8 cellular contexts compared by ENCODE assay signal in the genomic region with DNA sequence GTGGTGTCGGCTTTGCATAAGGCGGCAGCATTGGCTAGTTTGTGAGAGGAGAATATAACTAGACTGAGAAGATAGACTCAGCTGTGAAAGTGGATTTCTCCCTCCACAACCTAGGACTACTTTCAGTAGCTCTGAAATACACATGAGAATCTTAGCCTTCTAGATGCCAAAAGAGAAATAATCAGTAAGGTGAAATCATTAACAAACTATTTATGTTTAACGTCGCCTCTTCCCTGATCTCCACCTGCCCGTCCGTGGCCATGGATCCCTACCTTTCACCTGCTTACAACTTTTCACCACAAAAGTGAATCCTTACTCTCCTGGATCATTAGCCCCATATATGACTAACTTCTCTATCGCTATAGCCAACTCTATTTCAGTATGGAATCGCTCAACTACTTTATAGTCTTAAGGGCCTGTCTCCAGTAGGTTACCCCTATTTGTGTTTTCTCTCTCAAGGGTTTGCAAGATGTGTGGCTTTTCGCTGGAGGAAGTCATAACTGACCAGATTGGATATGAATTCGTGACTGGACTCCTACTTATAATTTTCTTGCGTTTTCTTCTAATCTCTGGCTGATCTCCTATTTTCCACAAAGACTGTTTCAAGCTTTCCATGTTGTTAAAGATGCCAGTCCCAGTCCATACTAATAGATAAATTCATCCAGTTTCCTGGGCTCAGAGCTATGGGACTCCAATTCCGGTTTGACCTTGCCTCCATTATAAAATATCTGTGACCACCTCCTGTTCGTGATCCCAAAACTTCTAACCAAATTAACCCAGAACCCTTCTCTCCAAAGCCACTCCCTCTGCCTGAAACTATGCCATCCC. TPM values are rescaled to one million over a fixed set of nuclear protein-coding genes. Genes with fewer than 3 reads are reported as not detected.
A peak's percentile ranks its signal among the peaks of the same experiment; 100 is the strongest.
DNase-seq lines count a peak whose midpoint lies in the region; ATAC-seq, FAIRE-seq and TF ChIP-seq lines count a peak whose summit lies in the region.

No MANE protein-coding gene starts in this region.

- H3K79me2 ChIP-seq in PC-9 (ENCODE audit: low read depth) (peaks cover 35% of the 10 kb centered on the region), H1 (ENCODE audit: control insufficient read depth in 1 of 2, insufficient read depth in 2 of 2, low read length in 2 of 2) (peaks cover 10 to 28% of the 10 kb centered on the region in 2 experiments)

- H2AFZ ChIP-seq in PC-9 (peak overlapping the region; percentile 94), H1 (ENCODE audit: low read length) (peak overlapping the region; percentile 60)

- peak overlapping the region; percentile 37 for H4K91ac ChIP-seq in H1 (replicated peaks; ENCODE audit: insufficient read length, low read length)

- ATAC-seq in activated CD8-positive, alpha-beta memory T cell treated with anti-CD3 and anti-CD28 coated beads, Interleukin-2, amount 10 ng/mL, durations not matched to agents 7 days and 5 days, result no peak
- no peak for ATAC-seq in natural killer cell treated with Interleukin-12 subunit alpha and Interleukin-12 subunit beta and Interleukin-15 and Interleukin-18, amount 100 ng/mL, for 72 hours
- ATAC-seq in GM19467 (IDR thresholded peaks at IDR 0.05; ENCODE audit: unreplicated experiment), result no peak
- ATAC-seq in GM19452 (IDR thresholded peaks at IDR 0.05; ENCODE audit: unreplicated experiment), result no peak

- no peak for DNase-seq in activated CD8-positive, alpha-beta memory T cell treated with anti-CD3 and anti-CD28 coated beads, Interleukin-2, amount 10 ng/mL, durations not matched to agents 7 days and 5 days
- DNase-seq in activated CD8-positive, alpha-beta memory T cell treated with anti-CD3 and anti-CD28 coated beads, Interleukin-2, amount 50 U/mL, for 4 hours, result no peak
- DNase-seq in PC-9 (peak in 1 of 2 experiments; percentile 71), H1 (ENCODE audit: low read depth in 1 of 2, low spot score in 2 of 2) (no peak)
- no peak for DNase-seq in natural killer cell treated with Interleukin-12 subunit alpha and Interleukin-12 subunit beta and Interleukin-15 and Interleukin-18, amount 100 ng/mL, for 72 hours (ENCODE audit: low spot score)
- DNase-seq in stimulated activated CD4-positive, alpha-beta T cell treated with anti-CD3 and anti-CD28 coated beads, Interleukin-12 subunit alpha, Interleukin-12 subunit beta, amount 100 ng/mL, for 4 hours, result no peak

- intact Hi-C loops in PC-9 (cut with micrococcal nuclease; ENCODE audit: unreplicated experiment), result loop anchor here (2.0 to 5.0 kb wide), 8 partner anchors 65 to 1194 kb away; a partner anchor contains a TSS

- no peaks in the 10 kb centered on the region for H3K9me2 ChIP-seq in PC-9 (ENCODE audit: insufficient read depth)

- H3K23ac ChIP-seq in H1 (ENCODE audit: insufficient read length), result no peak overlapping the region

- peaks cover 8% of the 10 kb centered on the region for H3K23me2 ChIP-seq in H1 (ENCODE audit: low read depth, low read length)

- H3K27me3 Mint-ChIP-seq in activated CD8-positive, alpha-beta memory T cell treated with anti-CD3 and anti-CD28 coated beads, Interleukin-2, amount 10 ng/mL, durations not matched to agents 7 days and 5 days, result no peaks in the 10 kb centered on the region
- H3K27me3 Mint-ChIP-seq in natural killer cell treated with Interleukin-12 subunit alpha and Interleukin-12 subunit beta and Interleukin-15 and Interleukin-18, amount 100 ng/mL, for 72 hours, result no peaks in the 10 kb centered on the region

- no peak for TF ChIP-seq RAD21 in H1 (IDR thresholded peaks at IDR 0.05 in 1 of 2, conservative IDR thresholded peaks at IDR 0.05 in 1 of 2; ENCODE audit: low read depth in 2 of 2, low read length in 2 of 2)

- H3K79me1 ChIP-seq in H1 (ENCODE audit: low read depth, low read length), result no peaks in the 10 kb centered on the region

- H2BK12ac ChIP-seq in H1 (ENCODE audit: low read depth, low read length), result peak overlapping the region; percentile 13

- H3K4me2 ChIP-seq in PC-9, result peak overlapping the region; percentile 92
- H3K4me2 ChIP-seq in H1 (ENCODE audit: insufficient read depth in 1 of 2, low read depth in 2 of 2, low read length in 2 of 2), result peak overlapping the region; percentile 81 to 84

- H2BK20ac ChIP-seq in H1 (ENCODE audit: low read length), result no peak overlapping the region

- H3K36me3 Mint-ChIP-seq in activated CD8-positive, alpha-beta memory T cell treated with anti-CD3 and anti-CD28 coated beads, Interleukin-2, amount 10 ng/mL, durations not matched to agents 7 days and 5 days, result peaks cover 2% of the 10 kb centered on the region
- no peaks in the 10 kb centered on the region for H3K36me3 Mint-ChIP-seq in natural killer cell treated with Interleukin-12 subunit alpha and Interleukin-12 subunit beta and Interleukin-15 and Interleukin-18, amount 100 ng/mL, for 72 hours

- peaks cover 27% of the 10 kb centered on the region for H3F3A ChIP-seq in PC-9 (ENCODE audit: insufficient read depth, low read depth)

- H2BK5ac ChIP-seq in H1 (ENCODE audit: low read depth, low read length), result peak overlapping the region; percentile 80

- H3K27ac ChIP-seq in PC-9, result peak overlapping the region; percentile 90
- peak overlapping the region; percentile 96 for H3K27ac ChIP-seq in H1 (ENCODE audit: low read depth, low read length)

- peak overlapping the region; percentile 91 for H3K27ac Mint-ChIP-seq in activated CD8-positive, alpha-beta memory T cell treated with anti-CD3 and anti-CD28 coated beads, Interleukin-2, amount 10 ng/mL, durations not matched to agents 7 days and 5 days
- H3K27ac Mint-ChIP-seq in natural killer cell treated with Interleukin-12 subunit alpha and Interleukin-12 subunit beta and Interleukin-15 and Interleukin-18, amount 100 ng/mL, for 72 hours, result peak overlapping the region; percentile 89 to 96

- H3K56ac ChIP-seq in H1 (replicated peaks; ENCODE audit: insufficient read length, low read depth, low read length), result peak overlapping the region; percentile 63

- no peak for FAIRE-seq in H1 (lab: Jason Lieb, UNC)

- H3K4me3 Mint-ChIP-seq in activated CD8-positive, alpha-beta memory T cell treated with anti-CD3 and anti-CD28 coated beads, Interleukin-2, amount 10 ng/mL, durations not matched to agents 7 days and 5 days, result peak overlapping the region; percentile 80
- peak overlapping the region; percentile 87 for H3K4me3 Mint-ChIP-seq in natural killer cell treated with Interleukin-12 subunit alpha and Interleukin-12 subunit beta and Interleukin-15 and Interleukin-18, amount 100 ng/mL, for 72 hours

- no peak for TF ChIP-seq POLR2A in H1 (IDR thresholded peaks at IDR 0.05; ENCODE audit: control extremely low read depth in 1 of 2, low read depth in 2 of 2, low read length in 2 of 2)

- TF ChIP-seq EP300 in H1 (IDR thresholded peaks at IDR 0.05; ENCODE audit: borderline replicate concordance in 1 of 2, low read depth in 2 of 2, low read length in 2 of 2), result no peak

- CTCF ChIA-PET in activated CD8-positive, alpha-beta memory T cell treated with anti-CD3 and anti-CD28 coated beads, Interleukin-2, amount 10 ng/mL, durations not matched to agents 7 days and 5 days (lab: Charles Lee), result interaction anchor here (0.8 to 9.5 kb wide), 41 partner anchors 13 to 682 kb away, joined by 3 to 171 read pairs (median 6); a partner anchor contains a TSS
- CTCF ChIA-PET in PC-9 (lab: Charles Lee), result interaction anchor here (0.6 to 2.2 kb wide), 11 partner anchors 109 to 678 kb away, joined by 3 to 47 read pairs (median 7); a partner anchor contains a TSS
- CTCF ChIA-PET in H1 (lab: Charles Lee; ENCODE audit: partially characterized antibody), result interaction anchor here (0.6 to 2.0 kb wide), 26 partner anchors 10 to 425 kb away, joined by 3 to 22 read pairs (median 4); a partner anchor contains a TSS

- H3K27me3 ChIP-seq in PC-9 (ENCODE audit: insufficient read depth, low read depth) (no peaks in the 10 kb centered on the region), H1 (replicated peaks in 1 of 4; ENCODE audit: control insufficient read depth in 3 of 4, extremely low read depth in 1 of 4, insufficient read depth in 3 of 4, low read length in 3 of 4) (no peaks in the 10 kb centered on the region)

- H3K4me3 ChIP-seq in PC-9 (peak overlapping the region; percentile 70), H1 (ENCODE audit: extremely low read depth in 1 of 4, insufficient read depth in 2 of 4, low read depth in 3 of 4, low read length in 4 of 4) (peak overlapping the region; percentile 78 to 90 (median 82))

- 56% methylated on average over 13 of the region's 13 CpGs; no CpG with 5 or more reads in 1 of the 2 experiments for WGBS in H1 (ENCODE audit: extremely low coverage in 1 of 2, insufficient coverage in 1 of 2, insufficient read length in 1 of 2, insufficient replicate concordance in 2 of 2, low coverage in 1 of 2, low lambda C conversion rate in 2 of 2, missing lambda C conversion rate in 1 of 2), 2 experiments

- H4K20me1 ChIP-seq in PC-9 (ENCODE audit: insufficient read depth) (no peaks in the 10 kb centered on the region), H1 (replicated peaks in 1 of 2; ENCODE audit: control insufficient read depth in 1 of 2, insufficient read depth in 2 of 2, low read length in 2 of 2) (no peaks in the 10 kb centered on the region)

- peak overlapping the region; percentile 88 for H3K18ac ChIP-seq in H1 (ENCODE audit: extremely low read depth, low read length)

- peak overlapping the region; percentile 97; the same call in 1 of the 2 replicates for H4K8ac ChIP-seq in H1 (ENCODE audit: extremely low read depth, insufficient read depth, low read length)

- H2AK5ac ChIP-seq in H1 (ENCODE audit: low read depth, low read length), result no peak overlapping the region

- no peak overlapping the region for H2BK120ac ChIP-seq in H1 (replicated peaks; ENCODE audit: low read depth, low read length)

- H3K4me1 ChIP-seq in PC-9 (replicated peaks; ENCODE audit: insufficient read depth) (peaks cover 36% of the 10 kb centered on the region), H1 (replicated peaks in 1 of 4; ENCODE audit: control insufficient read depth in 3 of 4, insufficient read depth in 4 of 4, low read length in 3 of 4) (peaks cover 3 to 16% (median 7%) of the 10 kb centered on the region in 4 experiments; a peak in 5 of 7 replicates)

- H3K9me3 Mint-ChIP-seq in activated CD8-positive, alpha-beta memory T cell treated with anti-CD3 and anti-CD28 coated beads, Interleukin-2, amount 10 ng/mL, durations not matched to agents 7 days and 5 days (ENCODE audit: low read depth), result no peaks in the 10 kb centered on the region
- H3K9me3 Mint-ChIP-seq in natural killer cell treated with Interleukin-12 subunit alpha and Interleukin-12 subunit beta and Interleukin-15 and Interleukin-18, amount 100 ng/mL, for 72 hours, result no peaks in the 10 kb centered on the region

- H3K9ac ChIP-seq in H1 (replicated peaks in 1 of 4; ENCODE audit: extremely low read depth in 1 of 4, low read depth in 3 of 4, low read length in 3 of 4), result peak overlapping the region; percentile 92 to 95 (median 94)

- H3K9me3 ChIP-seq in PC-9 (ENCODE audit: insufficient read depth, low read depth) (no peaks in the 10 kb centered on the region), H1 (ENCODE audit: insufficient read depth in 2 of 2, low read depth in 1 of 2, low read length in 1 of 2) (no peaks in the 10 kb centered on the region)

- H3K4ac ChIP-seq in H1 (replicated peaks; ENCODE audit: insufficient read length, low read depth, low read length), result peak overlapping the region; percentile 9

- H2BK15ac ChIP-seq in H1 (ENCODE audit: low read length), result 0 out of 2 replicates have a peak overlapping the region, but pooled peaks have one; percentile 88

- H4K5ac ChIP-seq in H1 (ENCODE audit: insufficient read length, low read depth, low read length), result peak overlapping the region; percentile 87

- peaks cover 36% of the 10 kb centered on the region for H3K4me1 Mint-ChIP-seq in activated CD8-positive, alpha-beta memory T cell treated with anti-CD3 and anti-CD28 coated beads, Interleukin-2, amount 10 ng/mL, durations not matched to agents 7 days and 5 days
- peaks cover 42 to 50% of the 10 kb centered on the region in 2 donors for H3K4me1 Mint-ChIP-seq in natural killer cell treated with Interleukin-12 subunit alpha and Interleukin-12 subunit beta and Interleukin-15 and Interleukin-18, amount 100 ng/mL, for 72 hours (ENCODE audit: low read depth in 2 of 2)

- TSS peak; percentile 73 for BruUV-seq in PC-9 (replicated peaks; lab: Mats Ljungman, UMichigan)

- no peak for TF ChIP-seq CTCF in PC-9 (conservative IDR thresholded peaks at IDR 0.05)
- TF ChIP-seq CTCF in H1 (IDR thresholded peaks at IDR 0.05; ENCODE audit: control extremely low read depth in 1 of 3, insufficient read depth in 1 of 3, low read depth in 1 of 3, low read length in 3 of 3), result no peak

- POLR2A ChIA-PET in PC-9 (lab: Charles Lee; ENCODE audit: unreplicated experiment) (interaction anchor here (0.5 to 1.8 kb wide), 7 partner anchors 28 to 371 kb away, joined by 3 to 25 read pairs (median 5); a partner anchor contains a TSS), H1 (lab: Charles Lee; ENCODE audit: partially characterized antibody) (interaction anchor here (0.6 to 2.1 kb wide), 29 partner anchors 11 to 558 kb away, joined by 3 to 39 read pairs (median 4); a partner anchor contains a TSS)

- H3K14ac ChIP-seq in H1 (ENCODE audit: insufficient read length), result no peak overlapping the region

- H3K36me3 ChIP-seq in PC-9 (ENCODE audit: low read depth), result no peaks in the 10 kb centered on the region
- no peaks in the 10 kb centered on the region for H3K36me3 ChIP-seq in H1 (ENCODE audit: control insufficient read depth in 2 of 4, insufficient read depth in 4 of 4, low read length in 3 of 4)

RNA-seq across cellular contexts. Expression of a gene that starts 1.1 kb away (rescaled TPM):
- total RNA-seq in activated CD8-positive, alpha-beta memory T cell treated with anti-CD3 and anti-CD28 coated beads, Interleukin-2, amount 10 ng/mL, durations not matched to agents 7 days and 5 days, result 10 to 100 TPM; 41.2 to 44.8 TPM
- 34.5 and 39.3 TPM in 2 replicates for total RNA-seq in PC-9 (2021)
- 20.7 and 23.4 TPM in 2 replicates for total RNA-seq in H1 (2021; fragmentation: NEBNext Ultra II Directional; extraction: Animal tissue kit (Norgen Biotek cat#: 25700))
- 2.2 and 4.6 TPM in 2 replicates for polyA plus RNA-seq in H1 (2011; rRNA removed)
- polyA plus RNA-seq in H1 (2011; cell fraction: cytosol; rRNA removed), result 6.1 TPM
- 2.5 TPM for polyA plus RNA-seq in H1 (2011; cell fraction: nucleus; rRNA removed)
- polyA plus RNA-seq in H1 (2012, experiment 1 of 2), result 5.4 to 12.2 TPM (median 8.0 TPM) in 4 replicates
- polyA plus RNA-seq in H1 (2012, experiment 2 of 2), result 0.63 TPM
- 6.9 TPM for polyA plus RNA-seq in H1 (2013, experiment 1 of 2)
- 6.6 TPM for polyA plus RNA-seq in H1 (2013, experiment 2 of 2)
- 12.8 and 16.7 TPM in 2 replicates for polyA minus RNA-seq in H1 (2011; rRNA and poly(A)+ RNA removed)
- polyA minus RNA-seq in H1 (2011; cell fraction: cytosol; rRNA and poly(A)+ RNA removed), result 7.7 TPM
- 27.8 TPM for polyA minus RNA-seq in H1 (2011; cell fraction: nucleus; rRNA and poly(A)+ RNA removed)
- 10 to 100 TPM; 48.7 to 88.7 TPM for total RNA-seq in natural killer cell treated with Interleukin-12 subunit alpha and Interleukin-12 subunit beta and Interleukin-15 and Interleukin-18, amount 100 ng/mL, for 72 hours
